Comparison of ENCODE assay signal across 10 cellular contexts in genomic region chr9:133089271-133089671, GRCh38. TPM values are rescaled to one million over a fixed set of nuclear protein-coding genes. Genes with fewer than 3 reads are reported as not detected.
A peak's percentile ranks its signal among the peaks of the same experiment; 100 is the strongest.
DNase-seq lines count a peak whose midpoint lies in the region; ATAC-seq and TF ChIP-seq lines count a peak whose summit lies in the region.
"Had no signal": no experiment of that assay in that cellular context is flagged by ENCODE, and none has a peak within 500 bp of the region (broad histone marks: within the 10 kb centered on the region; RNA-seq: fewer than 3 reads in every experiment).

No MANE protein-coding gene starts in this region.

- CTCF ChIA-PET in Calu3 (lab: Charles Lee) = no interaction called here

- H3K4me3 Mint-ChIP-seq in Calu3 (ENCODE audit: low read depth, unreplicated experiment) = no peak overlapping the region

- no peaks in the 10 kb centered on the region for H3K4me1 ChIP-seq in Peyer's patch
- no peaks in the 10 kb centered on the region for H3K4me1 ChIP-seq in effector memory CD4-positive, alpha-beta T cell (ENCODE audit: control insufficient read depth, insufficient read depth, low read length, poor library complexity, severe bottlenecking)
- H3K4me1 ChIP-seq: transverse colon had no signal

- no peaks in the 10 kb centered on the region for H3K27me3 ChIP-seq in Peyer's patch
- no peaks in the 10 kb centered on the region for H3K27me3 ChIP-seq in effector memory CD4-positive, alpha-beta T cell (replicated peaks; ENCODE audit: control insufficient read depth, insufficient read depth, low read length, poor library complexity, severe bottlenecking)
- H3K27me3 ChIP-seq: transverse colon had no signal

- peak; percentile 73 for DNase-seq in DMS 273 (lab: John Stamatoyannopoulos, UW; ENCODE audit: unreplicated experiment)
- DNase-seq in DMS 273 treated with DMSO at 0.1 percent for 48 hours (lab: John Stamatoyannopoulos, UW) = no peak
- DNase-seq in NCI-H1092 (lab: John Stamatoyannopoulos, UW) = peak; percentile 51
- peak in 2 of 3 donors; percentile 45 to 47 for DNase-seq in Peyer's patch
- peak; percentile 35 for DNase-seq in iPS-NIHi11 (ENCODE audit: low spot score)
- DNase-seq in Calu3 = no peak
- DNase-seq in effector memory CD4-positive, alpha-beta T cell = no peak
- DNase-seq: transverse colon had no signal

- H3K9me3 ChIP-seq in Peyer's patch = no peaks in the 10 kb centered on the region
- no peaks in the 10 kb centered on the region for H3K9me3 ChIP-seq in effector memory CD4-positive, alpha-beta T cell (ENCODE audit: control insufficient read depth, low read length)
- H3K9me3 ChIP-seq: transverse colon had no signal

- no peaks in the 10 kb centered on the region for H3K27me3 Mint-ChIP-seq in Calu3 (ENCODE audit: unreplicated experiment)

- no peaks in the 10 kb centered on the region for H3K9me3 Mint-ChIP-seq in Calu3 (ENCODE audit: low read depth, unreplicated experiment)

- no TSS peak for BruUV-seq in Calu3 (replicated peaks; lab: Mats Ljungman, UMichigan)

- no peaks in the 10 kb centered on the region for H3K4me1 Mint-ChIP-seq in Calu3 (ENCODE audit: low read depth, unreplicated experiment)

- no peak for TF ChIP-seq CTCF in Peyer's patch (IDR thresholded peaks at IDR 0.05)
- TF ChIP-seq CTCF in Calu3 (IDR thresholded peaks at IDR 0.05; ENCODE audit: unreplicated experiment) = no peak

- H3K27ac Mint-ChIP-seq in Calu3 (ENCODE audit: unreplicated experiment) = no peak overlapping the region

- no peak overlapping the region for H3K4me3 ChIP-seq in Peyer's patch
- H3K4me3 ChIP-seq in effector memory CD4-positive, alpha-beta T cell (ENCODE audit: insufficient read depth, low read depth, low read length, poor library complexity, severe bottlenecking) = no peak overlapping the region
- H3K4me3 ChIP-seq: transverse colon had no signal

- intact Hi-C loops in Calu3 (cut with micrococcal nuclease; ENCODE audit: unreplicated experiment) = no loop called here

- no peaks in the 10 kb centered on the region for H3K36me3 Mint-ChIP-seq in Calu3 (ENCODE audit: insufficient read depth, unreplicated experiment)

- no peak for TF ChIP-seq POLR2A in Peyer's patch (IDR thresholded peaks at IDR 0.05)

- no peak overlapping the region for H3K27ac ChIP-seq in Peyer's patch
- H3K27ac ChIP-seq in effector memory CD4-positive, alpha-beta T cell (ENCODE audit: insufficient read depth, low read length, poor library complexity, severe bottlenecking) = no peak overlapping the region
- H3K27ac ChIP-seq: 22Rv1, transverse colon had no signal

- ATAC-seq in GM21529 (IDR thresholded peaks at IDR 0.05; ENCODE audit: unreplicated experiment) = no peak

- H3K36me3 ChIP-seq in Peyer's patch = no peaks in the 10 kb centered on the region
- no peaks in the 10 kb centered on the region for H3K36me3 ChIP-seq in effector memory CD4-positive, alpha-beta T cell (ENCODE audit: control insufficient read depth, insufficient read depth, low read length)
- H3K36me3 ChIP-seq: transverse colon had no signal

RNA-seq across cellular contexts. Expression of gene CEL, which starts 27.5 kb away (rescaled TPM):
- total RNA-seq in Peyer's patch (1 to 10 TPM; 1.6 to 9.1 (median 5.8) TPM), Calu3 (2022) (2.6 and 3.1 TPM in 2 replicates)

RNA-seq across cellular contexts. Expression of gene RALGDS, which starts 31.8 kb away (rescaled TPM):
- total RNA-seq in Peyer's patch (100 to 1,000 TPM in 2 of 4 donors, 10 to 100 TPM in 2; 53.1 to 237 (median 139) TPM), Calu3 (2022) (13.7 and 18.2 TPM in 2 replicates)

RNA-seq across cellular contexts. Expression of gene GTF3C5, which starts 58.5 kb away (rescaled TPM):
- total RNA-seq in Peyer's patch = 100 to 1,000 TPM in 1 of 4 donors, 10 to 100 TPM in 3; 63.7 to 103 (median 73.5) TPM
- 43.7 and 48.4 TPM in 2 replicates for total RNA-seq in Calu3 (2022)

Comparison
In these comparisons a context has a peak if more than half of its experiments do, and no peak if none do; other contexts are left out.
1. DNase-seq: peak in DMS 273 (single experiment), NCI-H1092 (single experiment), Peyer's patch (2 of 3) and iPS-NIHi11 (single experiment); none in DMS 273 treated with DMSO at 0.1 percent for 48 hours (single experiment), Calu3 (single experiment) and effector memory CD4-positive, alpha-beta T cell (0 of 3).